In the genomic region with DNA sequence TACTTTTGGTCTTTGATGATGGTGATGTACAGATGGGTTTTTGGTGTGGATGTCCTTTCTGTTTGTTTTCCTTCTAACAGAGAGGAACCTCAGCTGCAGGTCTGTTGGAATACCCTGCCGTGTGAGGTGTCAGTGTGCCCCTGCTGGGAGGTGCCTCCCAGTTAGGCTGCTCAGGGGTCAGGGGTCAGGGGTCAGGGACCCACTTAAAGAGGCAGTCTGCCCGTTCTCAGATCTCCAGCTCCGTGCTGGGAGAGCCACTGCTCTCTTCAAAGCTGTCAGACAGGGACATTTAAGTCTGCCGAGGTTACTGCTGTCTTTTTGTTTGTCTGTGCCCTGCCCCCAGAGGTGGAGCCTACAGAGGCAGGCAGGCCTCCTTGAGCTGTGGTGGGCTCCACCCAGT, we compare ENCODE assay signal across 4 cellular contexts. TPM values are rescaled to one million over a fixed set of nuclear protein-coding genes. Genes with fewer than 3 reads are reported as not detected.
"Had no signal": no experiment of that assay in that cellular context is flagged by ENCODE, and none has a peak within 500 bp of the region (broad histone marks: within the 10 kb centered on the region; RNA-seq: fewer than 3 reads in every experiment).

No MANE protein-coding gene starts in this region.

RNA-seq across cellular contexts. Expression of a gene that starts 3.7 kb away (rescaled TPM):
- total RNA-seq: HT-29, HT1080, IMR-90 had no signal
- polyA plus RNA-seq: IgD-negative memory B cell, IMR-90 had no signal

RNA-seq across cellular contexts. Expression of a gene that starts 6.6 kb away (rescaled TPM):
- total RNA-seq: HT-29, HT1080, IMR-90 had no signal
- polyA plus RNA-seq: IgD-negative memory B cell, IMR-90 had no signal

RNA-seq across cellular contexts. Expression of a gene that starts 11.9 kb away (rescaled TPM):
- total RNA-seq: HT-29, HT1080, IMR-90 had no signal
- polyA plus RNA-seq: IgD-negative memory B cell, IMR-90 had no signal

RNA-seq across cellular contexts. Expression of a gene that starts 44.7 kb away (rescaled TPM):
- total RNA-seq: HT-29, HT1080, IMR-90 had no signal
- polyA plus RNA-seq: IgD-negative memory B cell, IMR-90 had no signal
